ENCODE assay signal across 1 cellular context in genomic region chr11:65104628-65105027, GRCh38.
TF ChIP-seq lines count a peak whose summit lies in the region.

No MANE protein-coding gene starts in this region.

TF ChIP-seq in WTC11, 78 proteins besides CTCF, POLR2A, EP300 and RAD21:
- no peak for TF ChIP-seq CREM (CRISPR knock-in tag; IDR thresholded peaks at IDR 0.05)
- TF ChIP-seq HMGXB4 (CRISPR knock-in tag; IDR thresholded peaks at IDR 0.05), result no peak
- TF ChIP-seq ZNF219 (CRISPR knock-in tag; IDR thresholded peaks at IDR 0.05; ENCODE audit: borderline replicate concordance), result no peak
- no peak for TF ChIP-seq ZNF396 (CRISPR knock-in tag; IDR thresholded peaks at IDR 0.05; ENCODE audit: borderline replicate concordance)
- TF ChIP-seq ZNF263 (CRISPR knock-in tag; IDR thresholded peaks at IDR 0.05; ENCODE audit: low read depth), result no peak
- TF ChIP-seq ZMAT4 (CRISPR knock-in tag; IDR thresholded peaks at IDR 0.05), result no peak
- no peak for TF ChIP-seq AFF4 (CRISPR knock-in tag; IDR thresholded peaks at IDR 0.05; ENCODE audit: borderline replicate concordance)
- no peak for TF ChIP-seq E2F4 (CRISPR knock-in tag; IDR thresholded peaks at IDR 0.05; ENCODE audit: borderline replicate concordance, low read depth)
- TF ChIP-seq IRF2 (CRISPR knock-in tag; IDR thresholded peaks at IDR 0.05; ENCODE audit: borderline replicate concordance, low read depth), result no peak
- TF ChIP-seq ZSCAN18 (CRISPR knock-in tag; IDR thresholded peaks at IDR 0.05), result no peak
- no peak for TF ChIP-seq ELF4 (CRISPR knock-in tag; IDR thresholded peaks at IDR 0.05; ENCODE audit: low read depth)
- TF ChIP-seq ZNF416 (CRISPR knock-in tag; IDR thresholded peaks at IDR 0.05), result no peak
- no peak for TF ChIP-seq FOXP1 (CRISPR knock-in tag; IDR thresholded peaks at IDR 0.05; ENCODE audit: borderline replicate concordance)
- no peak for TF ChIP-seq OVOL2 (CRISPR knock-in tag; IDR thresholded peaks at IDR 0.05; ENCODE audit: borderline replicate concordance)
- TF ChIP-seq PREB (CRISPR knock-in tag; IDR thresholded peaks at IDR 0.05; ENCODE audit: borderline replicate concordance), result no peak
- TF ChIP-seq ATF6 (CRISPR knock-in tag; IDR thresholded peaks at IDR 0.05), result no peak
- TF ChIP-seq SP1 (CRISPR knock-in tag; conservative IDR thresholded peaks at IDR 0.05), result no peak
- no peak for TF ChIP-seq USF2 (CRISPR knock-in tag; IDR thresholded peaks at IDR 0.05)
- no peak for TF ChIP-seq ZNF425 (CRISPR knock-in tag; conservative IDR thresholded peaks at IDR 0.05)
